ENCODE assay signal across 17 cellular contexts in the genomic region with DNA sequence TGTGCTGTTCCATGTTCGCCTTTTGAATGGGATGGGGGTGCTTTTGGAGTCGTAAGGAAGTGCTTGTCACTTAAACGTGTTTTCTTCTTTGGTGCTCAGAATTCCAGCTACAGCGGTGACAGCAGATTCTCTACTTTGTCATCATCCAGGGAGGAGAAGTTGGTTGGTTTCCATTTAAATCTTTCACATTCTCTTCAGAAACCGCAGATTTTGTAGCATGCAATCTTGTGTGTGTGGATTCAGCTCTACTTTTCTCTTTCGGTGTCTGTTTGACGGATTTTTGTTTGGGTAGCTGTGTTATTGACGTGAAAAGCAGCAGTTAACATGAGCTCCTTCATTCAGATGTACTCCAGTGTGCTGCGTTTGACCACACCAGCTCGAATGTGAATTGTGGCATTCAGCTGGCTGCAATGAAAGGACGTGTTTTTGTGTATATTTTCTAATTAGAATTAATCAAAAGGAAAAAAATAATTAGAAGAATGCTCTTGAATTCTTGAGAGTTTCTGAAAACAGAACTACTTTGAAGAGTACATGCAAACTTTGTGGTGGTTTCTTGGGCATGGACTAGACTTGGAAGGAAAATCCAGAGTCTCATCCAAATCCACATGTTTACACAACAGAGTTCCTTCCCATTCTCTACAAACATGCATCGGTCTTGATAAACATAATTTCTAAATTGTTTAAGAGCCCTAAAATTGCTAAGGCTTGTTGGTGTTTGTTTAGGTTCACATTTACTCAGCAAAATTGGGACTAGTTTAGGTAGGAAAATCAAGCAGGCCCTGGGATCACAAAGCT.
A peak's percentile ranks its signal among the peaks of the same experiment; 100 is the strongest.
DNase-seq lines count a peak whose midpoint lies in the region; ATAC-seq, FAIRE-seq and TF ChIP-seq lines count a peak whose summit lies in the region.
"Had no signal": no experiment of that assay in that cellular context is flagged by ENCODE, and none has a peak within 500 bp of the region (broad histone marks: within the 10 kb centered on the region; RNA-seq: fewer than 3 reads in every experiment).

No MANE protein-coding gene starts in this region.

- no peaks in the 10 kb centered on the region for H3K27me3 Mint-ChIP-seq in activated naive CD8-positive, alpha-beta T cell
- H3K27me3 Mint-ChIP-seq in activated naive CD8-positive, alpha-beta T cell treated with anti-CD3 and anti-CD28 coated beads for 36 hours = no peaks in the 10 kb centered on the region
- no peaks in the 10 kb centered on the region for H3K27me3 Mint-ChIP-seq in T-helper 17 cell
- peaks cover 6% of the 10 kb centered on the region for H3K27me3 Mint-ChIP-seq in glutamatergic neuron (ENCODE audit: unreplicated experiment)

- 74 to 91% (median 84%) methylated on average over 12 of the region's 12 CpGs for WGBS in small intestine, 3 donors

- no peaks in the 10 kb centered on the region for H3K27me3 ChIP-seq in subcutaneous abdominal adipose tissue (ENCODE audit: control insufficient read depth in 5 of 5, insufficient read depth in 4 of 5, low read length in 5 of 5)
- no peaks in the 10 kb centered on the region for H3K27me3 ChIP-seq in small intestine (ENCODE audit: control insufficient read depth in 2 of 2, insufficient read depth in 2 of 2, low read length in 2 of 2)
- H3K27me3 ChIP-seq: SJCRH30 had no signal

- peaks cover 57% of the 10 kb centered on the region for H3K4me1 Mint-ChIP-seq in activated naive CD8-positive, alpha-beta T cell (ENCODE audit: low read depth)
- H3K4me1 Mint-ChIP-seq in activated naive CD8-positive, alpha-beta T cell treated with anti-CD3 and anti-CD28 coated beads for 36 hours = peaks cover 36% of the 10 kb centered on the region
- H3K4me1 Mint-ChIP-seq in T-helper 17 cell = peaks cover 62% of the 10 kb centered on the region
- peaks cover 70% of the 10 kb centered on the region for H3K4me1 Mint-ChIP-seq in glutamatergic neuron (ENCODE audit: low read depth, unreplicated experiment)

- DNase-seq in activated naive CD8-positive, alpha-beta T cell treated with anti-CD3 and anti-CD28 coated beads for 36 hours = no peak
- DNase-seq in T-helper 17 cell (no peak), glutamatergic neuron (no peak), MV-4-11 (lab: John Stamatoyannopoulos, UW) (no peak), small intestine (no peak)
- DNase-seq: AML-193, DMS79 treated with DMSO at 0.1 percent for 48 hours, mesendoderm, NCI-H1930, SJCRH30 had no signal

- TF ChIP-seq CTCF in glutamatergic neuron (IDR thresholded peaks at IDR 0.05; ENCODE audit: partially characterized antibody, unreplicated experiment) = no peak

- H3K4me3 ChIP-seq in subcutaneous abdominal adipose tissue (ENCODE audit: low read depth in 1 of 5, low read length in 5 of 5) (peak overlapping the region in 3 of 5 donors; percentile 22 to 61 (median 55)), small intestine (ENCODE audit: low read depth in 1 of 2, low read length in 2 of 2) (no peak overlapping the region)
- H3K4me3 ChIP-seq: GM12878, SJCRH30 had no signal

- no peaks in the 10 kb centered on the region for H3K9me3 Mint-ChIP-seq in activated naive CD8-positive, alpha-beta T cell (ENCODE audit: low read depth)
- no peaks in the 10 kb centered on the region for H3K9me3 Mint-ChIP-seq in activated naive CD8-positive, alpha-beta T cell treated with anti-CD3 and anti-CD28 coated beads for 36 hours
- H3K9me3 Mint-ChIP-seq in glutamatergic neuron (ENCODE audit: unreplicated experiment) = peaks cover 3% of the 10 kb centered on the region

- H3K27ac ChIP-seq in subcutaneous abdominal adipose tissue (ENCODE audit: low read depth, low read length) (peak overlapping the region; percentile 74), small intestine (ENCODE audit: low read depth in 1 of 2, low read length in 1 of 2) (peak overlapping the region in 1 of 2 donors; percentile 33)
- H3K27ac ChIP-seq: KMS-11, SJCRH30 had no signal

- H3K4me1 ChIP-seq in subcutaneous abdominal adipose tissue (ENCODE audit: control insufficient read depth in 5 of 5, insufficient read depth in 5 of 5, low read length in 5 of 5) = peaks cover 6 to 91% (median 49%) of the 10 kb centered on the region in 5 donors
- H3K4me1 ChIP-seq in small intestine (ENCODE audit: control insufficient read depth in 2 of 2, insufficient read depth in 1 of 2, low read depth in 1 of 2, low read length in 1 of 2) = peaks cover 14 to 28% of the 10 kb centered on the region in 2 donors

- H3K36me3 Mint-ChIP-seq in activated naive CD8-positive, alpha-beta T cell = peaks cover 5% of the 10 kb centered on the region
- peaks cover 10% of the 10 kb centered on the region for H3K36me3 Mint-ChIP-seq in activated naive CD8-positive, alpha-beta T cell treated with anti-CD3 and anti-CD28 coated beads for 36 hours
- H3K36me3 Mint-ChIP-seq in T-helper 17 cell (ENCODE audit: low read depth) = peaks cover 3% of the 10 kb centered on the region
- no peaks in the 10 kb centered on the region for H3K36me3 Mint-ChIP-seq in glutamatergic neuron (ENCODE audit: unreplicated experiment)

- H3K4me3 Mint-ChIP-seq in activated naive CD8-positive, alpha-beta T cell = no peak overlapping the region
- H3K4me3 Mint-ChIP-seq in activated naive CD8-positive, alpha-beta T cell treated with anti-CD3 and anti-CD28 coated beads for 36 hours = no peak overlapping the region
- H3K4me3 Mint-ChIP-seq in T-helper 17 cell = peak overlapping the region; percentile 81
- no peak overlapping the region for H3K4me3 Mint-ChIP-seq in glutamatergic neuron (ENCODE audit: unreplicated experiment)

- H3K9me3 ChIP-seq in T-helper 17 cell (ENCODE audit: control insufficient read depth, low read length, poor library complexity, severe bottlenecking) (no peaks in the 10 kb centered on the region), subcutaneous abdominal adipose tissue (ENCODE audit: control insufficient read depth in 5 of 5, low read length in 5 of 5) (no peaks in the 10 kb centered on the region), small intestine (ENCODE audit: control insufficient read depth, low read depth) (no peaks in the 10 kb centered on the region)
- H3K9me3 ChIP-seq: SJCRH30 had no signal

- no peak for ATAC-seq in T-helper 17 cell
- ATAC-seq in GM18520 (IDR thresholded peaks at IDR 0.05; ENCODE audit: unreplicated experiment) = no peak
- ATAC-seq: GM12878 had no signal

- H3K27ac Mint-ChIP-seq in activated naive CD8-positive, alpha-beta T cell = peak overlapping the region; percentile 73
- H3K27ac Mint-ChIP-seq in activated naive CD8-positive, alpha-beta T cell treated with anti-CD3 and anti-CD28 coated beads for 36 hours = no peak overlapping the region
- peak overlapping the region; percentile 94 for H3K27ac Mint-ChIP-seq in T-helper 17 cell
- H3K27ac Mint-ChIP-seq in glutamatergic neuron (ENCODE audit: unreplicated experiment) = peak overlapping the region; percentile 64

- peak overlapping the region in 3 of 5 donors; percentile 4 to 25 (median 19) for H3K9ac ChIP-seq in subcutaneous abdominal adipose tissue (ENCODE audit: low read length in 5 of 5)
- H3K9ac ChIP-seq: KMS-11 had no signal

- FAIRE-seq in small intestine (lab: Jason Lieb, UNC) = no peak
- FAIRE-seq: bronchial epithelial cell, endothelial cell of umbilical vein, GM12878 had no signal

- peaks cover 0 to 5% (median under 1%) of the 10 kb centered on the region in 5 donors for H3K36me3 ChIP-seq in subcutaneous abdominal adipose tissue (ENCODE audit: control insufficient read depth in 5 of 5, insufficient read depth in 5 of 5, low read length in 5 of 5)
- no peaks in the 10 kb centered on the region for H3K36me3 ChIP-seq in small intestine (ENCODE audit: control insufficient read depth in 2 of 2, insufficient read depth in 2 of 2, low read length in 2 of 2)

Comparison
In these comparisons a context has a peak if more than half of its experiments do, and no peak if none do; other contexts are left out.
1. H3K4me3 ChIP-seq: peak in subcutaneous abdominal adipose tissue (3 of 5); none in small intestine (0 of 2).